In the genomic region with DNA sequence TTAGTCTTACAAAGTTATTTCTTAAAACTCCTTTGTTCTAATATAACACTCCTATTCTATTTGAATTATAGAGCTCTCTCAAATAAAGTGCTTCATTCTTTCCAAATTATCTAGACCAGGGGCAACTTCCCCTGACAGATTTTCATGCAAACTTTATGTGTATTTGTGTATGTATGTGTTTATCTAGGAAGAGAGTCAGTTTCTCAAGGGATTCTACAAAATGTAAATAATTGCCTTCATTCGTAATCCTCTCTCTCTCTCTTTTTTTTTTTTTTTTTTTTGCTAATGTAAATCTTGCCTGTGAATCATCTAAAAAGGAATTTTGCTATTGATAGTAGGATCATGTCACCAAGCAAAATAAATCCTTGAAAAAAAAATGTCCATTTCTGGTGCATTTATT, we compare ENCODE assay signal across 21 cellular contexts. TPM values are rescaled to one million over a fixed set of nuclear protein-coding genes. Genes with fewer than 3 reads are reported as not detected.
A peak's percentile ranks its signal among the peaks of the same experiment; 100 is the strongest.
DNase-seq lines count a peak whose midpoint lies in the region; ATAC-seq, FAIRE-seq and TF ChIP-seq lines count a peak whose summit lies in the region.
"Had no signal": no experiment of that assay in that cellular context is flagged by ENCODE, and none has a peak within 500 bp of the region (broad histone marks: within the 10 kb centered on the region; RNA-seq: fewer than 3 reads in every experiment).

No MANE protein-coding gene starts in this region.

- TF ChIP-seq EP300 in HepG2 (IDR thresholded peaks at IDR 0.05; ENCODE audit: low read depth in 2 of 2, low read length in 2 of 2) (no peak), HepG2 (CRISPR knock-in tag; IDR thresholded peaks at IDR 0.05; ENCODE audit: borderline replicate concordance) (no peak)

- TF ChIP-seq CTCF in WTC11 (IDR thresholded peaks at IDR 0.05) (no peak), HepG2 (CRISPR knock-in tag; IDR thresholded peaks at IDR 0.05) (no peak), right lobe of liver (IDR thresholded peaks at IDR 0.05) (no peak)

- TF ChIP-seq POLR2A in HepG2 (IDR thresholded peaks at IDR 0.05; ENCODE audit: insufficient read depth in 1 of 2, low read depth in 2 of 2, low read length in 2 of 2) (no peak), right lobe of liver (IDR thresholded peaks at IDR 0.05) (no peak)

- H3K36me3 ChIP-seq in HepG2 (replicated peaks in 1 of 2; ENCODE audit: control insufficient read depth in 1 of 2, insufficient read depth in 2 of 2, low read length in 2 of 2), result no peaks in the 10 kb centered on the region
- no peaks in the 10 kb centered on the region for H3K36me3 ChIP-seq in right lobe of liver
- H3K36me3 ChIP-seq: BE2C, SJCRH30 had no signal

- peak; percentile 74 for DNase-seq in ELR (ENCODE audit: low read depth)
- no peak for DNase-seq in WTC11 (ENCODE audit: low spot score)
- DNase-seq in fibroblast of gingiva (ENCODE audit: low read depth), result peak; percentile 52
- DNase-seq in non-pigmented ciliary epithelial cell (ENCODE audit: low read depth), result peak; percentile 5
- no peak for DNase-seq in NCI-H82 treated with DMSO at 0.1 percent for 48 hours (lab: John Stamatoyannopoulos, UW; ENCODE audit: unreplicated experiment)
- DNase-seq in HepG2 (ENCODE audit: low spot score), result no peak
- DNase-seq in right lobe of liver, result no peak
- DNase-seq: BE2C; CD4-positive, alpha-beta memory T cell; H9; KBM-7; NCI-H1048; NCI-H146; NCI-H2081 treated with DMSO at 0.1 percent for 48 hours; NCI-H526; NK-92 treated with Interleukin-12 subunit alpha and Interleukin-12 subunit beta, amount 100 ng/mL, for 24 hours; OCI-M1; SJCRH30 had no signal

- intact Hi-C loops in HepG2 (cut with micrococcal nuclease; ENCODE audit: unreplicated experiment) (no loop called here), right lobe of liver (cut with DNase I) (no loop called here)

- ATAC-seq in WTC11, result no peak
- ATAC-seq in HepG2, result no peak
- no peak for ATAC-seq in right lobe of liver

- H3K4me1 Mint-ChIP-seq in WTC11, result peaks cover 38% of the 10 kb centered on the region

- TF ChIP-seq RAD21 in HepG2 (CRISPR knock-in tag; IDR thresholded peaks at IDR 0.05), result no peak

- CTCF ChIA-PET in WTC11 (lab: Charles Lee) (no interaction called here), HepG2 (lab: Yijun Ruan, JAX; ENCODE audit: low intra/inter-chr PET ratio, low total read pairs) (no interaction called here)

- POLR2A ChIA-PET in WTC11 (lab: Charles Lee) (no interaction called here), HepG2 (lab: Yijun Ruan, JAX) (no interaction called here)

- 0% methylated on average over 1 of the region's 1 CpG for WGBS in HepG2 (ENCODE audit: low lambda C conversion rate)
- 50% methylated on average over 1 of the region's 1 CpG for WGBS in right lobe of liver (ENCODE audit: insufficient coverage, low coverage, low lambda C conversion rate, missing lambda C conversion rate)

- H3K27ac Mint-ChIP-seq in WTC11, result 0 out of 2 replicates have a peak overlapping the region, but pooled peaks have one; percentile 81
- H3K27ac Mint-ChIP-seq: CD4-positive, alpha-beta memory T cell had no signal

- H3K9ac ChIP-seq in HepG2 (ENCODE audit: insufficient read depth, low read depth, low read length), result no peak overlapping the region

- H3K36me3 Mint-ChIP-seq in WTC11, result no peaks in the 10 kb centered on the region
- H3K36me3 Mint-ChIP-seq: CD4-positive, alpha-beta memory T cell had no signal

- no TSS peak for BruUV-seq in HepG2 (replicated peaks; lab: Mats Ljungman, UMichigan)

- in situ Hi-C loops in HepG2 (cut with HindIII; ENCODE audit: extremely low pct_ligation_motif_present, low pct_unique_long_range_greater_than_20kb), result no loop called here

- no peak overlapping the region for H2AFZ ChIP-seq in HepG2 (ENCODE audit: low read length)

- no peaks in the 10 kb centered on the region for H4K20me1 ChIP-seq in HepG2 (ENCODE audit: insufficient read depth, low read length)

- H3K4me2 ChIP-seq in HepG2 (ENCODE audit: low read depth, low read length), result no peak overlapping the region

- H3K4me3 ChIP-seq in HepG2 (replicated peaks in 1 of 3; ENCODE audit: insufficient read depth in 1 of 3, low read depth in 2 of 3, low read length in 3 of 3) (no peak overlapping the region), right lobe of liver (no peak overlapping the region)
- H3K4me3 ChIP-seq: SJCRH30 had no signal

- H3K27ac ChIP-seq in HepG2 (ENCODE audit: extremely low read length, insufficient read depth, low read length), result no peak overlapping the region
- H3K27ac ChIP-seq in right lobe of liver, result no peak overlapping the region
- H3K27ac ChIP-seq: RWPE1, SJCRH30 had no signal

- 0 out of 5 replicates have a peak, but pooled peaks cover 0 to 2% of the 10 kb centered on the region in 2 experiments for H3K27me3 ChIP-seq in HepG2 (ENCODE audit: control insufficient read depth in 1 of 2, insufficient read depth in 2 of 2, low read length in 2 of 2)
- H3K27me3 ChIP-seq in right lobe of liver, result no peaks in the 10 kb centered on the region
- H3K27me3 ChIP-seq: BE2C, SJCRH30 had no signal

- H3K9me3 Mint-ChIP-seq in WTC11, result no peaks in the 10 kb centered on the region
- H3K9me3 Mint-ChIP-seq: CD4-positive, alpha-beta memory T cell; H9 had no signal

- no peaks in the 10 kb centered on the region for H3K9me3 ChIP-seq in HepG2 (ENCODE audit: low read length)
- no peaks in the 10 kb centered on the region for H3K9me3 ChIP-seq in right lobe of liver
- H3K9me3 ChIP-seq: BE2C, SJCRH30 had no signal

- FAIRE-seq in HepG2 (lab: Jason Lieb, UNC), result no peak
- FAIRE-seq: D721Med, HTR-8/SVneo had no signal

- H3K79me2 ChIP-seq in HepG2 (ENCODE audit: insufficient read depth, low read length), result no peaks in the 10 kb centered on the region

- H3K27me3 Mint-ChIP-seq in WTC11 (ENCODE audit: low read depth), result no peaks in the 10 kb centered on the region
- H3K27me3 Mint-ChIP-seq: CD4-positive, alpha-beta memory T cell had no signal

- H3K4me3 Mint-ChIP-seq in WTC11, result no peak overlapping the region
- H3K4me3 Mint-ChIP-seq: CD4-positive, alpha-beta memory T cell; H9 had no signal

- no peaks in the 10 kb centered on the region for H3K4me1 ChIP-seq in HepG2 (ENCODE audit: insufficient read depth, low read length)
- H3K4me1 ChIP-seq in right lobe of liver, result no peaks in the 10 kb centered on the region
- H3K4me1 ChIP-seq: BE2C had no signal

TF ChIP-seq in WTC11, 78 proteins besides CTCF, POLR2A, EP300 and RAD21:
- TF ChIP-seq ESRRA (CRISPR knock-in tag; IDR thresholded peaks at IDR 0.05; ENCODE audit: borderline replicate concordance) (no peak), ZBTB21 (CRISPR knock-in tag; IDR thresholded peaks at IDR 0.05; ENCODE audit: borderline replicate concordance) (no peak)

TF ChIP-seq in HepG2, 621 proteins besides CTCF, POLR2A, EP300 and RAD21:
- TF ChIP-seq ZNF549 (CRISPR knock-in tag; IDR thresholded peaks at IDR 0.05) (no peak), RFX3 (CRISPR knock-in tag; IDR thresholded peaks at IDR 0.05) (no peak), ZNF83 (CRISPR knock-in tag; IDR thresholded peaks at IDR 0.05; ENCODE audit: borderline replicate concordance) (no peak), PHB2 (IDR thresholded peaks at IDR 0.05; ENCODE audit: partially characterized antibody) (no peak)
- TF ChIP-seq, protein P1, sequence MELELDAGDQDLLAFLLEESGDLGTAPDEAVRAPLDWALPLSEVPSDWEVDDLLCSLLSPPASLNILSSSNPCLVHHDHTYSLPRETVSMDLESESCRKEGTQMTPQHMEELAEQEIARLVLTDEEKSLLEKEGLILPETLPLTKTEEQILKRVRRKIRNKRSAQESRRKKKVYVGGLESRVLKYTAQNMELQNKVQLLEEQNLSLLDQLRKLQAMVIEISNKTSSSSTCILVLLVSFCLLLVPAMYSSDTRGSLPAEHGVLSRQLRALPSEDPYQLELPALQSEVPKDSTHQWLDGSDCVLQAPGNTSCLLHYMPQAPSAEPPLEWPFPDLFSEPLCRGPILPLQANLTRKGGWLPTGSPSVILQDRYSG (CRISPR knock-in tag; IDR thresholded peaks at IDR 0.05), result no peak

RNA-seq across cellular contexts. Expression of a gene that starts 38.9 kb away (rescaled TPM):
- 163 to 167 TPM (median 163 TPM) in 3 replicates for total RNA-seq in WTC11 (2021)
- total RNA-seq in HepG2 (2016; rRNA removed; fragmentation: Illumina TruSeq; extraction: Trizol), result 25.9 and 46.3 TPM in 2 replicates
- 4.6 and 5.4 TPM in 2 replicates for total RNA-seq in HepG2 (2016; cell fraction: cytosol; rRNA removed; fragmentation: Illumina TruSeq; extraction: Trizol; ENCODE audit: low read depth)
- 26.5 and 41.4 TPM in 2 replicates for total RNA-seq in HepG2 (2016; cell fraction: insoluble cytoplasmic fraction; rRNA removed; fragmentation: Illumina TruSeq; extraction: Trizol)
- 9.7 and 10.3 TPM in 2 replicates for total RNA-seq in HepG2 (2016; cell fraction: membrane; rRNA removed; fragmentation: Illumina TruSeq; extraction: Trizol)
- 43.5 and 46.2 TPM in 2 replicates for total RNA-seq in HepG2 (2016; cell fraction: nucleus; rRNA removed; fragmentation: Illumina TruSeq; extraction: Trizol)
- 22.7 and 33.2 TPM in 2 replicates for polyA plus RNA-seq in HepG2 (2011; rRNA removed)
- 15.1 and 17.4 TPM in 2 replicates for polyA plus RNA-seq in HepG2 (2011; cell fraction: cytosol; rRNA removed)
- polyA plus RNA-seq in HepG2 (2011; cell fraction: nucleus; rRNA removed), result 41.8 and 45.1 TPM in 2 replicates
- 29.3 and 33.0 TPM in 2 replicates for polyA plus RNA-seq in HepG2 (2012)
- polyA plus RNA-seq in HepG2 (2016; cell fraction: cytosol; fragmentation: Illumina TruSeq; extraction: Trizol; ENCODE audit: low read depth), result 0.78 and 1.2 TPM in 2 replicates
- polyA plus RNA-seq in HepG2 (2016; cell fraction: insoluble cytoplasmic fraction; fragmentation: Illumina TruSeq; extraction: Trizol; ENCODE audit: low read depth), result 34.1 and 34.4 TPM in 2 replicates
- polyA plus RNA-seq in HepG2 (2016; cell fraction: membrane; fragmentation: Illumina TruSeq; extraction: Trizol; ENCODE audit: low read depth), result 4.3 and 6.2 TPM in 2 replicates
- polyA plus RNA-seq in HepG2 (2016; cell fraction: nucleus; fragmentation: Illumina TruSeq; extraction: Trizol; ENCODE audit: insufficient read depth, low read depth), result 36.2 and 36.5 TPM in 2 replicates
- 21.7 and 31.8 TPM in 2 replicates for polyA minus RNA-seq in HepG2 (2011; rRNA and poly(A)+ RNA removed; ENCODE audit: low replicate concordance)
- polyA minus RNA-seq in HepG2 (2011; cell fraction: cytosol; rRNA and poly(A)+ RNA removed), result 18.4 and 24.8 TPM in 2 replicates
- 130 and 131 TPM in 2 replicates for polyA minus RNA-seq in HepG2 (2011; cell fraction: nucleus; rRNA and poly(A)+ RNA removed)
- 10 to 100 TPM; 12.0 to 29.3 (median 19.6) TPM for total RNA-seq in right lobe of liver

Comparison
In these comparisons a context has a peak if more than half of its experiments do, and no peak if none do; other contexts are left out.
1. DNase-seq: peak in ELR (single experiment), fibroblast of gingiva (single experiment) and non-pigmented ciliary epithelial cell (single experiment); none in WTC11 (single experiment), NCI-H82 treated with DMSO at 0.1 percent for 48 hours (single experiment), HepG2 (single experiment) and right lobe of liver (0 of 3).